Comparison of ENCODE assay signal across 8 cellular contexts in genomic region chr9:130837002-130837511, GRCh38. TPM values are rescaled to one million over a fixed set of nuclear protein-coding genes. Genes with fewer than 3 reads are reported as not detected.
DNase-seq lines count a peak whose midpoint lies in the region; ATAC-seq and TF ChIP-seq lines count a peak whose summit lies in the region.

No MANE protein-coding gene starts in this region.

- peak overlapping the region; percentile 56 for H3K27ac Mint-ChIP-seq in CD8-positive, alpha-beta T cell

- no peak for DNase-seq in CD8-positive, alpha-beta T cell
- peak; percentile 72 for DNase-seq in RKO (ENCODE audit: low spot score)
- no peak for DNase-seq in esophagus squamous epithelium (lab: John Stamatoyannopoulos, UW)
- no peak for DNase-seq in ovary
- no peak for DNase-seq in COR-L47 (lab: John Stamatoyannopoulos, UW)
- no peak for DNase-seq in ecto neural progenitor cell (ENCODE audit: low spot score)

- no peak overlapping the region for H3K27ac ChIP-seq in CD8-positive, alpha-beta T cell (ENCODE audit: low read depth, low read length)
- H3K27ac ChIP-seq in esophagus squamous epithelium (peak overlapping the region in 3 of 4 donors; percentile 68 to 94 (median 89)), ovary (peak overlapping the region; percentile 37 to 86)

- no peak for TF ChIP-seq EP300 in ovary (IDR thresholded peaks at IDR 0.05)

- H3K27me3 ChIP-seq in CD8-positive, alpha-beta T cell (ENCODE audit: insufficient read depth, low read length): no peaks in the 10 kb centered on the region
- H3K27me3 ChIP-seq in esophagus squamous epithelium: no peaks in the 10 kb centered on the region
- no peaks in the 10 kb centered on the region for H3K27me3 ChIP-seq in ovary

- no peak overlapping the region for H3K4me3 ChIP-seq in CD8-positive, alpha-beta T cell (ENCODE audit: low read depth, low read length)
- H3K4me3 ChIP-seq in esophagus squamous epithelium (peak overlapping the region; percentile 20 to 75 (median 64)), ovary (peak overlapping the region; percentile 52)

- H3K4me3 Mint-ChIP-seq in CD8-positive, alpha-beta T cell: peak overlapping the region; percentile 74

- no peak for ATAC-seq in CD8-positive, alpha-beta T cell
- ATAC-seq in HG03439 (IDR thresholded peaks at IDR 0.05; ENCODE audit: unreplicated experiment): no peak
- ATAC-seq in HG03571 (IDR thresholded peaks at IDR 0.05; ENCODE audit: unreplicated experiment): no peak

- peaks cover 5% of the 10 kb centered on the region for H3K36me3 Mint-ChIP-seq in CD8-positive, alpha-beta T cell

- peaks cover 14% of the 10 kb centered on the region for H3K4me1 ChIP-seq in CD8-positive, alpha-beta T cell (ENCODE audit: insufficient read depth, low read length)
- H3K4me1 ChIP-seq in esophagus squamous epithelium (peaks cover 15 to 82% (median 33%) of the 10 kb centered on the region in 3 donors), ovary (ENCODE audit: insufficient read depth) (peaks cover 11% of the 10 kb centered on the region)

- CTCF ChIA-PET in CD8-positive, alpha-beta T cell (lab: Charles Lee): no interaction called here

- intact Hi-C loops in CD8-positive, alpha-beta T cell (cut with DNase I, micrococcal nuclease): loop anchor here in 1 of 2 experiments (10.0 kb wide), 1 partner anchor 122 kb away; no protein-coding TSS in a partner anchor
- intact Hi-C loops in esophagus squamous epithelium (cut with DNase I): no loop called here
- intact Hi-C loops in ovary (cut with DNase I): loop anchor here in 3 of 4 donors (5.0 to 10.0 kb wide), 2 partner anchors 52 to 55 kb away; no protein-coding TSS in a partner anchor

- H3K27me3 Mint-ChIP-seq in CD8-positive, alpha-beta T cell (ENCODE audit: low read depth): no peaks in the 10 kb centered on the region

- WGBS in esophagus squamous epithelium, 2 donors: 27 to 46% methylated on average over 5 of the region's 5 CpGs
- WGBS in ovary, 3 donors: 7 to 12% (median 8%) methylated on average over 5 of the region's 5 CpGs

- TF ChIP-seq POLR2A in esophagus squamous epithelium (IDR thresholded peaks at IDR 0.05): no peak
- TF ChIP-seq POLR2A in ovary (IDR thresholded peaks at IDR 0.05): no peak

- no peaks in the 10 kb centered on the region for H3K36me3 ChIP-seq in CD8-positive, alpha-beta T cell (ENCODE audit: insufficient read depth, low read length)
- H3K36me3 ChIP-seq in esophagus squamous epithelium: no peaks in the 10 kb centered on the region
- H3K36me3 ChIP-seq in ovary: no peaks in the 10 kb centered on the region

- no peak for TF ChIP-seq CTCF in CD8-positive, alpha-beta T cell (IDR thresholded peaks at IDR 0.05)
- no peak for TF ChIP-seq CTCF in esophagus squamous epithelium (IDR thresholded peaks at IDR 0.05)
- TF ChIP-seq CTCF in ovary (IDR thresholded peaks at IDR 0.05): no peak

- peaks cover 51% of the 10 kb centered on the region for H3K4me1 Mint-ChIP-seq in CD8-positive, alpha-beta T cell (ENCODE audit: low read depth)

- no peaks in the 10 kb centered on the region for H3K9me3 Mint-ChIP-seq in CD8-positive, alpha-beta T cell

- H3K9me3 ChIP-seq in CD8-positive, alpha-beta T cell (ENCODE audit: low read length): no peaks in the 10 kb centered on the region
- H3K9me3 ChIP-seq in esophagus squamous epithelium: no peaks in the 10 kb centered on the region
- no peaks in the 10 kb centered on the region for H3K9me3 ChIP-seq in ovary

- POLR2A ChIA-PET in CD8-positive, alpha-beta T cell (lab: Charles Lee): no interaction called here

RNA-seq across cellular contexts. Expression of gene ABL1, which starts 2.0 kb away (rescaled TPM):
- 10 to 100 TPM; 37.5 to 38.0 TPM for total RNA-seq in CD8-positive, alpha-beta T cell
- total RNA-seq in esophagus squamous epithelium (10 to 100 TPM; 22.1 to 51.7 (median 27.1) TPM), ovary (100 to 1,000 TPM in 3 of 7 donors, 10 to 100 TPM in 4; 39.4 to 112 (median 92.5) TPM)
- 10 to 100 TPM; 49.1 to 56.9 TPM for polyA plus RNA-seq in ovary

RNA-seq across cellular contexts. Expression of gene QRFP, which starts 59.6 kb away (rescaled TPM):
- not detected for total RNA-seq in CD8-positive, alpha-beta T cell
- total RNA-seq in esophagus squamous epithelium: under 1 TPM in 1 of 4 donors, not detected in 3; 0.18 TPM
- total RNA-seq in ovary: not detected
- not detected for polyA plus RNA-seq in ovary
